ENCODE assay signal across 23 cellular contexts in genomic region chr2:223099561-223099960, GRCh38. TPM values are rescaled to one million over a fixed set of nuclear protein-coding genes. Genes with fewer than 3 reads are reported as not detected.
DNase-seq lines count a peak whose midpoint lies in the region; TF ChIP-seq lines count a peak whose summit lies in the region.
"Had no signal": no experiment of that assay in that cellular context is flagged by ENCODE, and none has a peak within 500 bp of the region (broad histone marks: within the 10 kb centered on the region; RNA-seq: fewer than 3 reads in every experiment).

No MANE protein-coding gene starts in this region.

- no peak overlapping the region for H3K4me3 Mint-ChIP-seq in chondrocyte (ENCODE audit: unreplicated experiment)
- H3K4me3 Mint-ChIP-seq: activated CD4-positive, alpha-beta memory T cell treated with anti-CD3 and anti-CD28 coated beads for 36 hours; activated naive CD8-positive, alpha-beta T cell treated with anti-CD3 and anti-CD28 coated beads, Interleukin-2, amount 50 U/mL, for 24 hours; immature natural killer cell; stimulated activated naive B cell treated with anti-CD40 and anti-IgM and Interleukin-4, amounts not matched to agents 10 μg/mL and 1 μg/mL and 100 μg/mL, for 72 hours; T-helper 17 cell had no signal

- peak overlapping the region; percentile 28 for H3K27ac ChIP-seq in osteoblast (ENCODE audit: low read depth, low read length)
- H3K27ac ChIP-seq in stomach smooth muscle (ENCODE audit: low read length): peak overlapping the region; percentile 76
- peak overlapping the region in 1 of 2 donors; percentile 59 for H3K27ac ChIP-seq in breast epithelium
- H3K27ac ChIP-seq: dorsolateral prefrontal cortex, neutrophil, psoas muscle, suprapubic skin, vagina had no signal

- peak; percentile 58 for DNase-seq in NCI-H82 treated with DMSO at 0.1 percent for 48 hours (lab: John Stamatoyannopoulos, UW; ENCODE audit: unreplicated experiment)
- DNase-seq in chondrocyte (ENCODE audit: low spot score): no peak
- no peak for DNase-seq in osteoblast (ENCODE audit: insufficient read length, low spot score, missing footprints)
- no peak for DNase-seq in breast epithelium (ENCODE audit: low spot score in 2 of 2)
- no peak for DNase-seq in effector CD4-positive, alpha-beta T cell
- no peak for DNase-seq in GM10266 (ENCODE audit: extremely low spot score)
- DNase-seq: activated CD4-positive, alpha-beta memory T cell treated with anti-CD3 and anti-CD28 coated beads for 36 hours; activated naive CD4-positive, alpha-beta T cell; activated naive CD8-positive, alpha-beta T cell treated with anti-CD3 and anti-CD28 coated beads, Interleukin-2, amount 50 U/mL, for 24 hours; DMS 273 treated with DMSO at 0.1 percent for 48 hours; dorsolateral prefrontal cortex; immature natural killer cell; Karpas-422; NCI-H2029; NCI-H510A treated with DMSO at 0.1 percent for 48 hours; PC-3; stimulated activated naive B cell treated with anti-CD40 and anti-IgM and Interleukin-4, amounts not matched to agents 10 μg/mL and 1 μg/mL and 100 μg/mL, for 72 hours; T-helper 17 cell had no signal

- intact Hi-C loops in breast epithelium (cut with DNase I; ENCODE audit: low total_unique reads): no loop called here

- peaks cover 60% of the 10 kb centered on the region for H3K4me1 Mint-ChIP-seq in chondrocyte (ENCODE audit: low read depth)
- H3K4me1 Mint-ChIP-seq: activated naive CD8-positive, alpha-beta T cell treated with anti-CD3 and anti-CD28 coated beads, Interleukin-2, amount 50 U/mL, for 24 hours; stimulated activated naive B cell treated with anti-CD40 and anti-IgM and Interleukin-4, amounts not matched to agents 10 μg/mL and 1 μg/mL and 100 μg/mL, for 72 hours; T-helper 17 cell had no signal

- H3K4me2 ChIP-seq in osteoblast (ENCODE audit: insufficient read depth, low read length): peak overlapping the region; percentile 52

- no peaks in the 10 kb centered on the region for H3K79me2 ChIP-seq in osteoblast (ENCODE audit: insufficient read depth, low read length)

- H3K36me3 Mint-ChIP-seq in chondrocyte (ENCODE audit: low read depth): no peaks in the 10 kb centered on the region
- H3K36me3 Mint-ChIP-seq: activated CD4-positive, alpha-beta memory T cell treated with anti-CD3 and anti-CD28 coated beads for 36 hours; immature natural killer cell; stimulated activated naive B cell treated with anti-CD40 and anti-IgM and Interleukin-4, amounts not matched to agents 10 μg/mL and 1 μg/mL and 100 μg/mL, for 72 hours had no signal

- H3K27me3 ChIP-seq in osteoblast (ENCODE audit: insufficient read depth, low read length) (no peaks in the 10 kb centered on the region), stomach smooth muscle (ENCODE audit: control insufficient read depth in 1 of 2, insufficient read depth in 2 of 2, low read length in 2 of 2) (no peaks in the 10 kb centered on the region), breast epithelium (no peaks in the 10 kb centered on the region)
- H3K27me3 ChIP-seq: dorsolateral prefrontal cortex, neutrophil, suprapubic skin, vagina had no signal

- no peaks in the 10 kb centered on the region for H3K27me3 Mint-ChIP-seq in chondrocyte (ENCODE audit: low read depth)
- H3K27me3 Mint-ChIP-seq: activated CD4-positive, alpha-beta memory T cell treated with anti-CD3 and anti-CD28 coated beads for 36 hours; activated naive CD8-positive, alpha-beta T cell treated with anti-CD3 and anti-CD28 coated beads, Interleukin-2, amount 50 U/mL, for 24 hours; stimulated activated naive B cell treated with anti-CD40 and anti-IgM and Interleukin-4, amounts not matched to agents 10 μg/mL and 1 μg/mL and 100 μg/mL, for 72 hours had no signal

- no peaks in the 10 kb centered on the region for H3K36me3 ChIP-seq in osteoblast (ENCODE audit: insufficient read depth, low read length)
- no peaks in the 10 kb centered on the region for H3K36me3 ChIP-seq in stomach smooth muscle (ENCODE audit: control insufficient read depth in 2 of 2, insufficient read depth in 2 of 2, low read length in 2 of 2)
- no peaks in the 10 kb centered on the region for H3K36me3 ChIP-seq in breast epithelium
- H3K36me3 ChIP-seq: neutrophil, suprapubic skin, vagina had no signal

- H3K4me1 ChIP-seq in osteoblast (ENCODE audit: insufficient read depth, low read length): peaks cover 16% of the 10 kb centered on the region
- peaks cover 32% of the 10 kb centered on the region for H3K4me1 ChIP-seq in stomach smooth muscle (ENCODE audit: control insufficient read depth, insufficient read depth, low read length)
- no peaks in the 10 kb centered on the region for H3K4me1 ChIP-seq in breast epithelium
- H3K4me1 ChIP-seq: psoas muscle, vagina had no signal

- H4K20me1 ChIP-seq in osteoblast (ENCODE audit: insufficient read depth, low read length): no peaks in the 10 kb centered on the region

- TF ChIP-seq CTCF in chondrocyte (IDR thresholded peaks at IDR 0.05) (no peak), osteoblast (IDR thresholded peaks at IDR 0.05; ENCODE audit: extremely low read depth, low read depth, low read length) (no peak), breast epithelium (IDR thresholded peaks at IDR 0.05) (no peak), GM10266 (IDR thresholded peaks at IDR 0.05; ENCODE audit: control insufficient read depth, insufficient read depth, low read depth, missing control alignments) (no peak)

- H3K9me3 Mint-ChIP-seq in chondrocyte (ENCODE audit: low read depth): no peaks in the 10 kb centered on the region
- H3K9me3 Mint-ChIP-seq: activated CD4-positive, alpha-beta memory T cell treated with anti-CD3 and anti-CD28 coated beads for 36 hours; activated naive CD8-positive, alpha-beta T cell treated with anti-CD3 and anti-CD28 coated beads, Interleukin-2, amount 50 U/mL, for 24 hours; immature natural killer cell; stimulated activated naive B cell treated with anti-CD40 and anti-IgM and Interleukin-4, amounts not matched to agents 10 μg/mL and 1 μg/mL and 100 μg/mL, for 72 hours had no signal

- no peaks in the 10 kb centered on the region for H3K9me3 ChIP-seq in osteoblast (ENCODE audit: low read depth, low read length)
- no peaks in the 10 kb centered on the region for H3K9me3 ChIP-seq in stomach smooth muscle (ENCODE audit: control insufficient read depth in 2 of 2, low read length in 2 of 2)
- H3K9me3 ChIP-seq in breast epithelium: no peaks in the 10 kb centered on the region
- H3K9me3 ChIP-seq: neutrophil, psoas muscle, suprapubic skin, vagina had no signal

- peak overlapping the region; percentile 57 for H3K27ac Mint-ChIP-seq in chondrocyte (ENCODE audit: unreplicated experiment)
- H3K27ac Mint-ChIP-seq: activated CD4-positive, alpha-beta memory T cell treated with anti-CD3 and anti-CD28 coated beads for 36 hours; activated naive CD8-positive, alpha-beta T cell treated with anti-CD3 and anti-CD28 coated beads, Interleukin-2, amount 50 U/mL, for 24 hours; immature natural killer cell; stimulated activated naive B cell treated with anti-CD40 and anti-IgM and Interleukin-4, amounts not matched to agents 10 μg/mL and 1 μg/mL and 100 μg/mL, for 72 hours; T-helper 17 cell had no signal

- H2AFZ ChIP-seq in osteoblast (ENCODE audit: low read length): no peak overlapping the region

- H3K4me3 ChIP-seq in osteoblast (ENCODE audit: insufficient read depth, low read length) (no peak overlapping the region), stomach smooth muscle (ENCODE audit: low read length in 2 of 2) (no peak overlapping the region), breast epithelium (no peak overlapping the region)
- H3K4me3 ChIP-seq: dorsolateral prefrontal cortex, psoas muscle, suprapubic skin, vagina had no signal

- H3K9ac ChIP-seq in stomach smooth muscle (ENCODE audit: low read length in 2 of 2): no peak overlapping the region

- TF ChIP-seq POLR2A in breast epithelium (IDR thresholded peaks at IDR 0.05): no peak

RNA-seq across cellular contexts. Expression of gene KCNE4, which starts 47.6 kb away (rescaled TPM):
- total RNA-seq in chondrocyte (7.4 to 23.2 TPM (median 22.3 TPM) in 3 replicates), osteoblast (37.6 and 40.4 TPM in 2 replicates), breast epithelium (10 to 100 TPM in 1 of 3 donors, 1 to 10 TPM in 2; 5.0 to 26.2 (median 9.3) TPM)
- total RNA-seq: activated CD4-positive, alpha-beta memory T cell treated with anti-CD3 and anti-CD28 coated beads for 36 hours; PC-3; T-helper 17 cell had no signal
